ENCODE assay signal across 1 cellular context in genomic region chr9:101462558-101462957, GRCh38.
TF ChIP-seq lines count a peak whose summit lies in the region.

No MANE protein-coding gene starts in this region.

TF ChIP-seq in SK-N-SH treated with all-trans-retinoic acid at 6 μM for 48 hours, 23 proteins besides CTCF, POLR2A, EP300 and RAD21 (continued from another document):
- TF ChIP-seq PATZ1 (CRISPR knock-in tag; IDR thresholded peaks at IDR 0.05; ENCODE audit: borderline replicate concordance) (no peak), ZFP3 (CRISPR knock-in tag; IDR thresholded peaks at IDR 0.05) (no peak), ZNF70 (CRISPR knock-in tag; IDR thresholded peaks at IDR 0.05) (no peak), CSRNP3 (CRISPR knock-in tag; IDR thresholded peaks at IDR 0.05) (no peak), PPARA (CRISPR knock-in tag; IDR thresholded peaks at IDR 0.05; ENCODE audit: borderline replicate concordance) (no peak)
